In genomic region chr7:105502173-105502572, GRCh38 we compare ENCODE assay signal across 2 cellular contexts.
TF ChIP-seq lines count a peak whose summit lies in the region.

No MANE protein-coding gene starts in this region.

TF ChIP-seq in IMR-90, 13 proteins besides CTCF, POLR2A, EP300 and RAD21 (continued from another document):
- TF ChIP-seq, protein P1, sequence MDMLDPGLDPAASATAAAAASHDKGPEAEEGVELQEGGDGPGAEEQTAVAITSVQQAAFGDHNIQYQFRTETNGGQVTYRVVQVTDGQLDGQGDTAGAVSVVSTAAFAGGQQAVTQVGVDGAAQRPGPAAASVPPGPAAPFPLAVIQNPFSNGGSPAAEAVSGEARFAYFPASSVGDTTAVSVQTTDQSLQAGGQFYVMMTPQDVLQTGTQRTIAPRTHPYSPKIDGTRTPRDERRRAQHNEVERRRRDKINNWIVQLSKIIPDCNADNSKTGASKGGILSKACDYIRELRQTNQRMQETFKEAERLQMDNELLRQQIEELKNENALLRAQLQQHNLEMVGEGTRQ (IDR thresholded peaks at IDR 0.05; ENCODE audit: low read depth, low read length), result no peak
- no peak for TF ChIP-seq CEBPB (IDR thresholded peaks at IDR 0.05; ENCODE audit: low read depth, low read length)
- no peak for TF ChIP-seq RFX5 (IDR thresholded peaks at IDR 0.05; ENCODE audit: low read depth, low read length)
- TF ChIP-seq MAZ (IDR thresholded peaks at IDR 0.05; ENCODE audit: borderline replicate concordance, low read depth, low read length), result no peak
- TF ChIP-seq MAFK (IDR thresholded peaks at IDR 0.05; ENCODE audit: low read depth, low read length), result no peak
TF ChIP-seq in IMR-90: peak in this region for 0.

TF ChIP-seq in HEK293T, 16 proteins besides CTCF, POLR2A, EP300 and RAD21 (continued from another document):
- no peak for TF ChIP-seq NFRKB (IDR thresholded peaks at IDR 0.05)
- no peak for TF ChIP-seq FOXA1 (IDR thresholded peaks at IDR 0.05)
- TF ChIP-seq TARDBP (IDR thresholded peaks at IDR 0.05), result no peak
